15 cellular contexts compared by ENCODE assay signal in the genomic region with DNA sequence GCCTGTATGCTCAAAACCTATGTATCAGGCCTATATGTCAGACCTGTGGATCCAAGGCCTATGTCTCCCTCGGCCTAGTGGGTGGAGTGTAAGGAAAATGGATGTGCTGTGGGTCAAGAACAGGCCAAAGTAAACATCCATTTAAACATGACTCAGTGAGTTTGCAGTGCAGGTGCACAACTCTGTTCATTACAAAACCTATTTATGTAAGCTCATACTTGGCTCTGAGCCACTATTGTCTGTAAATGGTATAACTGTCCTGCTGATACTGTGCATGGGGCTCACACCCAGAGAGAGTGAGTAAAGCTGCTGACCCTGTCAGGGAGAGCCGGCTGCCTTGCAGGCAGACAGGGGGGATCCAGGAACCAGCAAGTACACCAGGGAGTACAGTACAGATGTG.
DNase-seq lines count a peak whose midpoint lies in the region; ATAC-seq and TF ChIP-seq lines count a peak whose summit lies in the region.
"Had no signal": no experiment of that assay in that cellular context is flagged by ENCODE, and none has a peak within 500 bp of the region (broad histone marks: within the 10 kb centered on the region; RNA-seq: fewer than 3 reads in every experiment).

No MANE protein-coding gene starts in this region.

- intact Hi-C loops in IMR-90 (cut with micrococcal nuclease) (no loop called here), sciatic nerve (cut with DNase I) (no loop called here)

- H3K4me1 ChIP-seq in IMR-90 (ENCODE audit: control insufficient read depth, insufficient read depth, low read length) = no peaks in the 10 kb centered on the region
- H3K4me1 ChIP-seq: SJSA1 had no signal

- no peak overlapping the region for H2AK9ac ChIP-seq in IMR-90 (replicated peaks; ENCODE audit: low read depth, low read length, poor library complexity)

- no peak overlapping the region for H3K18ac ChIP-seq in IMR-90 (ENCODE audit: low read depth, low read length)

- no peak overlapping the region for H3K4me2 ChIP-seq in IMR-90 (ENCODE audit: low read depth, low read length)

- no peak overlapping the region for H3K4ac ChIP-seq in IMR-90 (ENCODE audit: low read depth, low read length)

- H4K5ac ChIP-seq in IMR-90 (ENCODE audit: low read depth, low read length) = no peak overlapping the region

- no peak overlapping the region for H3K23ac ChIP-seq in IMR-90 (ENCODE audit: low read depth, low read length)

- no peak for TF ChIP-seq POLR2A in IMR-90 (IDR thresholded peaks at IDR 0.05; ENCODE audit: low read depth, low read length)

- H2BK5ac ChIP-seq in IMR-90 (ENCODE audit: low read depth, low read length, poor library complexity, severe bottlenecking) = no peak overlapping the region

- TF ChIP-seq RAD21 in IMR-90 (IDR thresholded peaks at IDR 0.05; ENCODE audit: low read length) = no peak

- no peak overlapping the region for H2BK120ac ChIP-seq in IMR-90 (ENCODE audit: low read depth, low read length)

- POLR2A ChIA-PET in IMR-90 (lab: Charles Lee; ENCODE audit: unreplicated experiment) = no interaction called here

- no peak overlapping the region for H3K4me3 ChIP-seq in IMR-90 (ENCODE audit: insufficient read depth, low read depth, low read length)
- H3K4me3 ChIP-seq: cardiac muscle cell, SJSA1 had no signal

- no TSS peak for BruUV-seq in IMR-90 (replicated peaks; lab: Mats Ljungman, UMichigan)

- H3K27ac ChIP-seq in IMR-90 (ENCODE audit: insufficient read depth, low read length) = no peak overlapping the region
- H3K27ac ChIP-seq in epithelial cell of prostate = no peak overlapping the region
- H3K27ac ChIP-seq: cardiac muscle cell, SJSA1 had no signal

- H4K20me1 ChIP-seq in IMR-90 (ENCODE audit: insufficient read depth, low read length) = no peaks in the 10 kb centered on the region

- H3K79me1 ChIP-seq in IMR-90 (ENCODE audit: low read depth in 1 of 2, low read length in 2 of 2) = no peaks in the 10 kb centered on the region

- no peaks in the 10 kb centered on the region for H3K36me3 ChIP-seq in IMR-90 (ENCODE audit: control insufficient read depth, insufficient read depth, low read length)
- H3K36me3 ChIP-seq: cardiac muscle cell, SJSA1 had no signal

- no peak overlapping the region for H4K91ac ChIP-seq in IMR-90 (ENCODE audit: insufficient read depth, low read depth, low read length)

- H2BK20ac ChIP-seq in IMR-90 (ENCODE audit: low read depth, low read length) = no peak overlapping the region

- H3K27me3 ChIP-seq in IMR-90 (ENCODE audit: control insufficient read depth, insufficient read depth, low read length) = no peaks in the 10 kb centered on the region
- H3K27me3 ChIP-seq: cardiac muscle cell, SJSA1 had no signal

- DNase-seq in IMR-90 (peak; percentile 24), NCI-H774 (lab: John Stamatoyannopoulos, UW) (peak; percentile 75), epithelial cell of prostate (ENCODE audit: low read depth, low spot score) (peak; percentile 72), sciatic nerve (ENCODE audit: low spot score) (no peak), foreskin melanocyte (no peak)
- no peak for DNase-seq in effector CD8-positive, alpha-beta T cell (lab: John Stamatoyannopoulos, UW)
- DNase-seq: activated T-cell treated with anti-CD3 and anti-CD28 coated beads, Interleukin-2, amount 50 U/mL, for 24 hours; left ventricle myocardium superior; nucleus accumbens; stimulated activated CD4-positive, alpha-beta T cell treated with anti-CD3 and anti-CD28 coated beads, Interleukin-2, amount 100 ng/mL, for 24 hours had no signal

- H3K14ac ChIP-seq in IMR-90 (replicated peaks; ENCODE audit: low read depth, low read length) = no peak overlapping the region

- no peaks in the 10 kb centered on the region for H3K9me3 ChIP-seq in IMR-90 (ENCODE audit: control insufficient read depth, insufficient read depth, low read length)
- H3K9me3 ChIP-seq: SJSA1 had no signal

- H2BK15ac ChIP-seq in IMR-90 (ENCODE audit: low read depth, low read length) = no peak overlapping the region

- H2AK5ac ChIP-seq in IMR-90 (ENCODE audit: low read depth, low read length) = no peak overlapping the region

- CTCF ChIA-PET in IMR-90 (lab: Yijun Ruan, JAX) = no interaction called here

- no peak overlapping the region for H3K9ac ChIP-seq in IMR-90 (ENCODE audit: low read depth, low read length)

- no CpG with 5 or more reads among the region's 2 CpGs for WGBS in IMR-90 (ENCODE audit: extremely low coverage in 2 of 2, insufficient read length in 1 of 2), 2 experiments

- no peak for ATAC-seq in IMR-90 (ENCODE audit: low read depth)
- ATAC-seq in sciatic nerve = peak; percentile 10
- no peak for ATAC-seq in GM21381 (IDR thresholded peaks at IDR 0.05; ENCODE audit: unreplicated experiment)
- ATAC-seq in HG03139 (IDR thresholded peaks at IDR 0.05; ENCODE audit: unreplicated experiment) = no peak
- ATAC-seq: activated CD4-positive, CD25-positive, alpha-beta regulatory T cell treated with anti-CD3 and anti-CD28 coated beads, Interleukin-2, amount 50 U/mL, for 24 hours; left ventricle myocardium superior had no signal

- no peak overlapping the region for H4K8ac ChIP-seq in IMR-90 (ENCODE audit: low read depth in 2 of 2, low read length in 2 of 2)

- no peak overlapping the region for H3K56ac ChIP-seq in IMR-90 (ENCODE audit: extremely low read depth, insufficient read depth, low read length)

- H2AFZ ChIP-seq in IMR-90 (replicated peaks; ENCODE audit: low read length, poor library complexity) = no peak overlapping the region

- no peaks in the 10 kb centered on the region for H3K9me1 ChIP-seq in IMR-90 (ENCODE audit: insufficient read depth, low read length)

- dilution Hi-C loops in IMR-90 (cut with HindIII; ENCODE audit: low sequenced_read_pairs, unreplicated experiment) = no loop called here

- in situ Hi-C loops in IMR-90 (cut with MboI; ENCODE audit: low sequenced_read_pairs) = loop anchor here (25.0 kb wide), 1 partner anchor 937 kb away; no protein-coding TSS in a partner anchor

- no peak for TF ChIP-seq CTCF in IMR-90 (conservative IDR thresholded peaks at IDR 0.05; ENCODE audit: low read depth, low read length)

TF ChIP-seq in IMR-90, 13 proteins besides CTCF, POLR2A, EP300 and RAD21:
- TF ChIP-seq, protein P1, sequence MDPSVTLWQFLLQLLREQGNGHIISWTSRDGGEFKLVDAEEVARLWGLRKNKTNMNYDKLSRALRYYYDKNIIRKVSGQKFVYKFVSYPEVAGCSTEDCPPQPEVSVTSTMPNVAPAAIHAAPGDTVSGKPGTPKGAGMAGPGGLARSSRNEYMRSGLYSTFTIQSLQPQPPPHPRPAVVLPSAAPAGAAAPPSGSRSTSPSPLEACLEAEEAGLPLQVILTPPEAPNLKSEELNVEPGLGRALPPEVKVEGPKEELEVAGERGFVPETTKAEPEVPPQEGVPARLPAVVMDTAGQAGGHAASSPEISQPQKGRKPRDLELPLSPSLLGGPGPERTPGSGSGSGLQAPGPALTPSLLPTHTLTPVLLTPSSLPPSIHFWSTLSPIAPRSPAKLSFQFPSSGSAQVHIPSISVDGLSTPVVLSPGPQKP (IDR thresholded peaks at IDR 0.05; ENCODE audit: borderline replicate concordance, low read depth, low read length) = no peak
- TF ChIP-seq CHD1 (IDR thresholded peaks at IDR 0.05; ENCODE audit: low read depth, low read length) (no peak), MAFK (IDR thresholded peaks at IDR 0.05; ENCODE audit: low read depth, low read length) (no peak), MAZ (IDR thresholded peaks at IDR 0.05; ENCODE audit: borderline replicate concordance, low read depth, low read length) (no peak), BHLHE40 (IDR thresholded peaks at IDR 0.05; ENCODE audit: low read depth, low read length) (no peak), FOS (IDR thresholded peaks at IDR 0.05; ENCODE audit: low read depth, low read length) (no peak), NFE2L2 (IDR thresholded peaks at IDR 0.05; ENCODE audit: low read depth, low read length) (no peak), SMC3 (IDR thresholded peaks at IDR 0.05; ENCODE audit: low read depth, low read length) (no peak), CEBPB (IDR thresholded peaks at IDR 0.05; ENCODE audit: low read depth, low read length) (no peak), MXI1 (IDR thresholded peaks at IDR 0.05; ENCODE audit: borderline replicate concordance, low read depth, low read length) (no peak), RFX5 (IDR thresholded peaks at IDR 0.05; ENCODE audit: low read depth, low read length) (no peak), RCOR1 (IDR thresholded peaks at IDR 0.05; ENCODE audit: insufficient replicate concordance, low read length) (no peak)
- TF ChIP-seq, protein P2, sequence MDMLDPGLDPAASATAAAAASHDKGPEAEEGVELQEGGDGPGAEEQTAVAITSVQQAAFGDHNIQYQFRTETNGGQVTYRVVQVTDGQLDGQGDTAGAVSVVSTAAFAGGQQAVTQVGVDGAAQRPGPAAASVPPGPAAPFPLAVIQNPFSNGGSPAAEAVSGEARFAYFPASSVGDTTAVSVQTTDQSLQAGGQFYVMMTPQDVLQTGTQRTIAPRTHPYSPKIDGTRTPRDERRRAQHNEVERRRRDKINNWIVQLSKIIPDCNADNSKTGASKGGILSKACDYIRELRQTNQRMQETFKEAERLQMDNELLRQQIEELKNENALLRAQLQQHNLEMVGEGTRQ (IDR thresholded peaks at IDR 0.05; ENCODE audit: low read depth, low read length) = no peak

Comparison
In these comparisons a context has a peak if more than half of its experiments do, and no peak if none do; other contexts are left out.
1. DNase-seq: peak in IMR-90 (single experiment), NCI-H774 (single experiment) and epithelial cell of prostate (single experiment); none in sciatic nerve (single experiment), foreskin melanocyte (single experiment) and effector CD8-positive, alpha-beta T cell (single experiment).